2 cellular contexts compared by ENCODE assay signal in the genomic region with DNA sequence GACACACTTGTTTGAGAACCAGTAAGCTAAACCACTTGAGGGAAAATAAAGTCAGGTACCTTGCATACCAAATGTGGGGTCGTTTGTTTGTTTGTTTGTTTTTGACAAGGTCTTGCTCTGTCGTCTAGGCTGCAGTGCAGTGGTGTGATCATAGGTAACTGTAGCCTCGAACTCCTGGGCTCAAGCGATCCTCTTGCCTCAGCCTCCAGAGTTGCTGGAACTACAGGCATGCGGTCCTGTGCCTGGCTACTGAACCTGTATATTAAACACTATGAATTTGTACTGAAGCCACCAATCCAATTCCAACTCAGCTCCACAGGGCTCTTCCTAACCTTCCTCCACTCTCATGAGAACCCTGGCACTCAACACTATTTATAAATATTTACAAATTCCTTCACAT.
TF ChIP-seq lines count a peak whose summit lies in the region.

No MANE protein-coding gene starts in this region.

TF ChIP-seq in IMR-90, 13 proteins besides CTCF, POLR2A, EP300 and RAD21:
- TF ChIP-seq MAFK (IDR thresholded peaks at IDR 0.05; ENCODE audit: low read depth, low read length) (no peak), NFE2L2 (IDR thresholded peaks at IDR 0.05; ENCODE audit: low read depth, low read length) (no peak)
TF ChIP-seq in IMR-90: peak in this region for 0.

TF ChIP-seq in HepG2, 621 proteins besides CTCF, POLR2A, EP300 and RAD21:
- TF ChIP-seq, protein P1, sequence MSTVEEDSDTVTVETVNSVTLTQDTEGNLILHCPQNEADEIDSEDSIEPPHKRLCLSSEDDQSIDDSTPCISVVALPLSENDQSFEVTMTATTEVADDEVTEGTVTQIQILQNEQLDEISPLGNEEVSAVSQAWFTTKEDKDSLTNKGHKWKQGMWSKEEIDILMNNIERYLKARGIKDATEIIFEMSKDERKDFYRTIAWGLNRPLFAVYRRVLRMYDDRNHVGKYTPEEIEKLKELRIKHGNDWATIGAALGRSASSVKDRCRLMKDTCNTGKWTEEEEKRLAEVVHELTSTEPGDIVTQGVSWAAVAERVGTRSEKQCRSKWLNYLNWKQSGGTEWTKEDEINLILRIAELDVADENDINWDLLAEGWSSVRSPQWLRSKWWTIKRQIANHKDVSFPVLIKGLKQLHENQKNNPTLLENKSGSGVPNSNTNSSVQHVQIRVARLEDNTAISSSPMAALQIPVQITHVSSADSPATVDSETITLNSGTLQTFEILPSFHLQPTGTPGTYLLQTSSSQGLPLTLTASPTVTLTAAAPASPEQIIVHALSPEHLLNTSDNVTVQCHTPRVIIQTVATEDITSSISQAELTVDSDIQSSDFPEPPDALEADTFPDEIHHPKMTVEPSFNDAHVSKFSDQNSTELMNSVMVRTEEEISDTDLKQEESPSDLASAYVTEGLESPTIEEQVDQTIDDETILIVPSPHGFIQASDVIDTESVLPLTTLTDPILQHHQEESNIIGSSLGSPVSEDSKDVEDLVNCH (CRISPR knock-in tag; IDR thresholded peaks at IDR 0.05), result no peak
- TF ChIP-seq, protein P2, sequence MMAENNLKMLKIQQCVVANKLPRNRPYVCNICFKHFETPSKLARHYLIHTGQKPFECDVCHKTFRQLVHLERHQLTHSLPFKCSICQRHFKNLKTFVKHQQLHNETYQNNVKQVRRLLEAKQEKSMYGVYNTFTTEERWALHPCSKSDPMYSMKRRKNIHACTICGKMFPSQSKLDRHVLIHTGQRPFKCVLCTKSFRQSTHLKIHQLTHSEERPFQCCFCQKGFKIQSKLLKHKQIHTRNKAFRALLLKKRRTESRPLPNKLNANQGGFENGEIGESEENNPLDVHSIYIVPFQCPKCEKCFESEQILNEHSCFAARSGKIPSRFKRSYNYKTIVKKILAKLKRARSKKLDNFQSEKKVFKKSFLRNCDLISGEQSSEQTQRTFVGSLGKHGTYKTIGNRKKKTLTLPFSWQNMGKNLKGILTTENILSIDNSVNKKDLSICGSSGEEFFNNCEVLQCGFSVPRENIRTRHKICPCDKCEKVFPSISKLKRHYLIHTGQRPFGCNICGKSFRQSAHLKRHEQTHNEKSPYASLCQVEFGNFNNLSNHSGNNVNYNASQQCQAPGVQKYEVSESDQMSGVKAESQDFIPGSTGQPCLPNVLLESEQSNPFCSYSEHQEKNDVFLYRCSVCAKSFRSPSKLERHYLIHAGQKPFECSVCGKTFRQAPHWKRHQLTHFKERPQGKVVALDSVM (CRISPR knock-in tag; IDR thresholded peaks at IDR 0.05), result peak; percentile 95
- no peak for TF ChIP-seq NR2C2 (CRISPR knock-in tag; IDR thresholded peaks at IDR 0.05; ENCODE audit: borderline replicate concordance)
- TF ChIP-seq, protein P3, sequence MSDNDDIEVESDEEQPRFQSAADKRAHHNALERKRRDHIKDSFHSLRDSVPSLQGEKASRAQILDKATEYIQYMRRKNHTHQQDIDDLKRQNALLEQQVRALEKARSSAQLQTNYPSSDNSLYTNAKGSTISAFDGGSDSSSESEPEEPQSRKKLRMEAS (IDR thresholded peaks at IDR 0.05), result 0 out of 2 replicates have a peak, but pooled peaks have one; percentile 29
- TF ChIP-seq TBX2 (CRISPR knock-in tag; IDR thresholded peaks at IDR 0.05; ENCODE audit: borderline replicate concordance), result peak; percentile 41; the same call in 1 of the 2 replicates
- no peak for TF ChIP-seq ZKSCAN5 (CRISPR knock-in tag; IDR thresholded peaks at IDR 0.05)
- TF ChIP-seq FLYWCH1 (CRISPR knock-in tag; IDR thresholded peaks at IDR 0.05), result 0 out of 2 replicates have a peak, but pooled peaks have one; percentile 75
- 0 out of 2 replicates have a peak, but pooled peaks have one; percentile 5 for TF ChIP-seq ZBTB38 (CRISPR knock-in tag; IDR thresholded peaks at IDR 0.05)
- TF ChIP-seq KDM3A (CRISPR knock-in tag; IDR thresholded peaks at IDR 0.05; ENCODE audit: low read depth), result no peak
